Comparison of ENCODE assay signal across 1 cellular context in the genomic region with DNA sequence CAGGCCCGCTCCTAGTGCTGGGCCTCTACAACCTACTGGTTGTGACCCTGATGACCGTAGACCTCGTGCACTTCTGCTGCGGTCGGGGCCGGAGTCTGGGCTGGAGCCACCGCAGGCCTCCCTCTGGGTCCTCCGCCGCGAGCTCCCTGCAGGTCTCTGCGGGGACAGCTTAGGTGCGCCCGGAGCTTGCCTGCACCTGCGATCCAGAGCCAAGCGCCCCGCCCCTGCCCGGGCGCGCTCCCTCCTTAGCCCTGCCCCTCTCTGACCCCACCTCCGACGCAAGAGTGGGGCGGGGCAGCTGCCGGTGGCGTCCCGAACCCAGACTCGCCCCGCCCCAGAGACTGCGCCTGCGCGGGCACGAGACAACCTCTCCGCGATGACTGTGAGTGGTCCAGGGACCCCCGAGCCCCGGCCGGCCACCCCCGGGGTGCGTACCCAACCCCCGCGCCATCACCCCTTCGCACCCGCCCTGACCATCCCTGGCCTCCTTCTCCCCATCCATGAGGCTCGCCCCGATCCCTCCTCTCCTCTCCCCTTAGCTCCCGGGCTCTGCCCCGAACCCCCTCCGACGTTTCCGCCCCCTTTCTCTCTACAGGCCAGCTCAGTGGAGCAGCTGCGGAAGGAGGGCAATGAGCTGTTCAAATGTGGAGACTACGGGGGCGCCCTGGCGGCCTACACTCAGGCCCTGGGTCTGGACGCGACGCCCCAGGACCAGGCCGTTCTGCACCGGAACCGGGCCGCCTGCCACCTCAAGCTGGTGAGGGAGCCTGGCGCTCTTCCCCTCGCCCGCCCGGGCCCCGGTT.
TF ChIP-seq lines count a peak whose summit lies in the region.

A gene with protein sequence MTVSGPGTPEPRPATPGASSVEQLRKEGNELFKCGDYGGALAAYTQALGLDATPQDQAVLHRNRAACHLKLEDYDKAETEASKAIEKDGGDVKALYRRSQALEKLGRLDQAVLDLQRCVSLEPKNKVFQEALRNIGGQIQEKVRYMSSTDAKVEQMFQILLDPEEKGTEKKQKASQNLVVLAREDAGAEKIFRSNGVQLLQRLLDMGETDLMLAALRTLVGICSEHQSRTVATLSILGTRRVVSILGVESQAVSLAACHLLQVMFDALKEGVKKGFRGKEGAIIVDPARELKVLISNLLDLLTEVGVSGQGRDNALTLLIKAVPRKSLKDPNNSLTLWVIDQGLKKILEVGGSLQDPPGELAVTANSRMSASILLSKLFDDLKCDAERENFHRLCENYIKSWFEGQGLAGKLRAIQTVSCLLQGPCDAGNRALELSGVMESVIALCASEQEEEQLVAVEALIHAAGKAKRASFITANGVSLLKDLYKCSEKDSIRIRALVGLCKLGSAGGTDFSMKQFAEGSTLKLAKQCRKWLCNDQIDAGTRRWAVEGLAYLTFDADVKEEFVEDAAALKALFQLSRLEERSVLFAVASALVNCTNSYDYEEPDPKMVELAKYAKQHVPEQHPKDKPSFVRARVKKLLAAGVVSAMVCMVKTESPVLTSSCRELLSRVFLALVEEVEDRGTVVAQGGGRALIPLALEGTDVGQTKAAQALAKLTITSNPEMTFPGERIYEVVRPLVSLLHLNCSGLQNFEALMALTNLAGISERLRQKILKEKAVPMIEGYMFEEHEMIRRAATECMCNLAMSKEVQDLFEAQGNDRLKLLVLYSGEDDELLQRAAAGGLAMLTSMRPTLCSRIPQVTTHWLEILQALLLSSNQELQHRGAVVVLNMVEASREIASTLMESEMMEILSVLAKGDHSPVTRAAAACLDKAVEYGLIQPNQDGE (plus strand): TSS at position 337 of the 803 bp plus-strand sequence. CDS start 40 bp downstream, at position 377.

TF ChIP-seq in HepG2, 621 proteins besides CTCF, POLR2A, EP300 and RAD21 (continued from another document and continues in another):
- no peak for TF ChIP-seq HNF1A (IDR thresholded peaks at IDR 0.05; ENCODE audit: low read depth)
- TF ChIP-seq HNF1A (CRISPR knock-in tag; IDR thresholded peaks at IDR 0.05; ENCODE audit: borderline replicate concordance): 0 out of 2 replicates have a peak, but pooled peaks have one; percentile 30
- TF ChIP-seq, protein P1, sequence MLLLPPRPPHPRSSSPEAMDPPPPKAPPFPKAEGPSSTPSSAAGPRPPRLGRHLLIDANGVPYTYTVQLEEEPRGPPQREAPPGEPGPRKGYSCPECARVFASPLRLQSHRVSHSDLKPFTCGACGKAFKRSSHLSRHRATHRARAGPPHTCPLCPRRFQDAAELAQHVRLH (CRISPR knock-in tag; IDR thresholded peaks at IDR 0.05; ENCODE audit: borderline replicate concordance, low read depth): peak; percentile 34; the same call in 1 of the 2 replicates
- peak; percentile 62; the same call in 1 of the 2 replicates for TF ChIP-seq SP4 (CRISPR knock-in tag; IDR thresholded peaks at IDR 0.05)
- TF ChIP-seq HNRNPLL (IDR thresholded peaks at IDR 0.05; ENCODE audit: low read depth, low read length, poor library complexity, severe bottlenecking): peak; percentile 78
- peak; percentile 48 for TF ChIP-seq KAT8 (CRISPR knock-in tag; IDR thresholded peaks at IDR 0.05)
- peak; percentile 61; the same call in 1 of the 2 replicates for TF ChIP-seq ZNF724P (CRISPR knock-in tag; IDR thresholded peaks at IDR 0.05; ENCODE audit: borderline replicate concordance)
- TF ChIP-seq PAWR (CRISPR knock-in tag; IDR thresholded peaks at IDR 0.05; ENCODE audit: borderline replicate concordance): peak; percentile 26; the same call in 1 of the 2 replicates
- peak; percentile 71 for TF ChIP-seq POLR2G (IDR thresholded peaks at IDR 0.05; ENCODE audit: low read depth, low read length)
- TF ChIP-seq ZNF772 (CRISPR knock-in tag; IDR thresholded peaks at IDR 0.05): peak; percentile 17
- peak; percentile 8; the same call in 1 of the 2 replicates for TF ChIP-seq ELF1 (CRISPR knock-in tag; IDR thresholded peaks at IDR 0.05)
- TF ChIP-seq MIER3 (CRISPR knock-in tag; IDR thresholded peaks at IDR 0.05; ENCODE audit: borderline replicate concordance): peak; percentile 38; the same call in 1 of the 2 replicates
- TF ChIP-seq CEBPG (CRISPR knock-in tag; IDR thresholded peaks at IDR 0.05): peak; percentile 51
- 0 out of 2 replicates have a peak, but pooled peaks have one; percentile 43 for TF ChIP-seq KDM5B (CRISPR knock-in tag; IDR thresholded peaks at IDR 0.05; ENCODE audit: borderline replicate concordance)
- no peak for TF ChIP-seq HIVEP1 (CRISPR knock-in tag; IDR thresholded peaks at IDR 0.05)
- 0 out of 2 replicates have a peak, but pooled peaks have one; percentile 20 for TF ChIP-seq KLF11 (CRISPR knock-in tag; IDR thresholded peaks at IDR 0.05)
- TF ChIP-seq PATZ1 (CRISPR knock-in tag; IDR thresholded peaks at IDR 0.05): peak; percentile 44
- TF ChIP-seq, protein P2, sequence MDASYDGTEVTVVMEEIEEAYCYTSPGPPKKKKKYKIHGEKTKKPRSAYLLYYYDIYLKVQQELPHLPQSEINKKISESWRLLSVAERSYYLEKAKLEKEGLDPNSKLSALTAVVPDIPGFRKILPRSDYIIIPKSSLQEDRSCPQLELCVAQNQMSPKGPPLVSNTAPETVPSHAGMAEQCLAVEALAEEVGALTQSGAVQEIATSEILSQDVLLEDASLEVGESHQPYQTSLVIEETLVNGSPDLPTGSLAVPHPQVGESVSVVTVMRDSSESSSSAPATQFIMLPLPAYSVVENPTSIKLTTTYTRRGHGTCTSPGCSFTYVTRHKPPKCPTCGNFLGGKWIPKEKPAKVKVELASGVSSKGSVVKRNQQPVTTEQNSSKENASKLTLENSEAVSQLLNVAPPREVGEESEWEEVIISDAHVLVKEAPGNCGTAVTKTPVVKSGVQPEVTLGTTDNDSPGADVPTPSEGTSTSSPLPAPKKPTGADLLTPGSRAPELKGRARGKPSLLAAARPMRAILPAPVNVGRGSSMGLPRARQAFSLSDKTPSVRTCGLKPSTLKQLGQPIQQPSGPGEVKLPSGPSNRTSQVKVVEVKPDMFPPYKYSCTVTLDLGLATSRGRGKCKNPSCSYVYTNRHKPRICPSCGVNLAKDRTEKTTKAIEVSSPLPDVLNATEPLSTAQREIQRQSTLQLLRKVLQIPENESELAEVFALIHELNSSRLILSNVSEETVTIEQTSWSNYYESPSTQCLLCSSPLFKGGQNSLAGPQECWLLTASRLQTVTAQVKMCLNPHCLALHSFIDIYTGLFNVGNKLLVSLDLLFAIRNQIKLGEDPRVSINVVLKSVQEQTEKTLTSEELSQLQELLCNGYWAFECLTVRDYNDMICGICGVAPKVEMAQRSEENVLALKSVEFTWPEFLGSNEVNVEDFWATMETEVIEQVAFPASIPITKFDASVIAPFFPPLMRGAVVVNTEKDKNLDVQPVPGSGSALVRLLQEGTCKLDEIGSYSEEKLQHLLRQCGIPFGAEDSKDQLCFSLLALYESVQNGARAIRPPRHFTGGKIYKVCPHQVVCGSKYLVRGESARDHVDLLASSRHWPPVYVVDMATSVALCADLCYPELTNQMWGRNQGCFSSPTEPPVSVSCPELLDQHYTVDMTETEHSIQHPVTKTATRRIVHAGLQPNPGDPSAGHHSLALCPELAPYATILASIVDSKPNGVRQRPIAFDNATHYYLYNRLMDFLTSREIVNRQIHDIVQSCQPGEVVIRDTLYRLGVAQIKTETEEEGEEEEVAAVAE (CRISPR knock-in tag; IDR thresholded peaks at IDR 0.05; ENCODE audit: borderline replicate concordance): no peak
- TF ChIP-seq, protein P3, sequence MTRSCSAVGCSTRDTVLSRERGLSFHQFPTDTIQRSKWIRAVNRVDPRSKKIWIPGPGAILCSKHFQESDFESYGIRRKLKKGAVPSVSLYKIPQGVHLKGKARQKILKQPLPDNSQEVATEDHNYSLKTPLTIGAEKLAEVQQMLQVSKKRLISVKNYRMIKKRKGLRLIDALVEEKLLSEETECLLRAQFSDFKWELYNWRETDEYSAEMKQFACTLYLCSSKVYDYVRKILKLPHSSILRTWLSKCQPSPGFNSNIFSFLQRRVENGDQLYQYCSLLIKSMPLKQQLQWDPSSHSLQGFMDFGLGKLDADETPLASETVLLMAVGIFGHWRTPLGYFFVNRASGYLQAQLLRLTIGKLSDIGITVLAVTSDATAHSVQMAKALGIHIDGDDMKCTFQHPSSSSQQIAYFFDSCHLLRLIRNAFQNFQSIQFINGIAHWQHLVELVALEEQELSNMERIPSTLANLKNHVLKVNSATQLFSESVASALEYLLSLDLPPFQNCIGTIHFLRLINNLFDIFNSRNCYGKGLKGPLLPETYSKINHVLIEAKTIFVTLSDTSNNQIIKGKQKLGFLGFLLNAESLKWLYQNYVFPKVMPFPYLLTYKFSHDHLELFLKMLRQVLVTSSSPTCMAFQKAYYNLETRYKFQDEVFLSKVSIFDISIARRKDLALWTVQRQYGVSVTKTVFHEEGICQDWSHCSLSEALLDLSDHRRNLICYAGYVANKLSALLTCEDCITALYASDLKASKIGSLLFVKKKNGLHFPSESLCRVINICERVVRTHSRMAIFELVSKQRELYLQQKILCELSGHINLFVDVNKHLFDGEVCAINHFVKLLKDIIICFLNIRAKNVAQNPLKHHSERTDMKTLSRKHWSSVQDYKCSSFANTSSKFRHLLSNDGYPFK (CRISPR knock-in tag; IDR thresholded peaks at IDR 0.05; ENCODE audit: borderline replicate concordance): peak; percentile 56; the same call in 1 of the 2 replicates
- no peak for TF ChIP-seq RXRB (CRISPR knock-in tag; IDR thresholded peaks at IDR 0.05; ENCODE audit: borderline replicate concordance)
- TF ChIP-seq ZFY (CRISPR knock-in tag; IDR thresholded peaks at IDR 0.05): peak; percentile 81
- TF ChIP-seq PCBP1 (IDR thresholded peaks at IDR 0.05; ENCODE audit: borderline replicate concordance, low read depth, low read length): 0 out of 2 replicates have a peak, but pooled peaks have one; percentile 31
